In genomic region chr3:122793568-122794416, GRCh38 we compare ENCODE assay signal across 8 cellular contexts. TPM values are rescaled to one million over a fixed set of nuclear protein-coding genes. Genes with fewer than 3 reads are reported as not detected.
DNase-seq lines count a peak whose midpoint lies in the region; ATAC-seq and TF ChIP-seq lines count a peak whose summit lies in the region.

Gene HSPBAP1, minus strand, starts transcription at chr3:122793831. Its CDS starts 151 bp downstream, at chr3:122793680.

- H3K4me1 ChIP-seq in Panc1 (ENCODE audit: control insufficient read depth, insufficient read depth, low read length) = peaks cover 13% of the 10 kb centered on the region
- peaks cover 23% of the 10 kb centered on the region for H3K4me1 ChIP-seq in adipocyte (ENCODE audit: control insufficient read depth, insufficient read depth, low read length)

- peak within 1 kb of the TSS; percentile 89 for H3K9ac ChIP-seq in adipocyte (ENCODE audit: low read length)

- POLR2A ChIA-PET in Panc1 (lab: Charles Lee) = interaction anchor here (0.6 to 0.7 kb wide), 2 partner anchors 133 to 202 kb away, joined by 3 to 4 read pairs; no protein-coding TSS in a partner anchor

- intact Hi-C loops in Panc1 (cut with micrococcal nuclease; ENCODE audit: unreplicated experiment) = no loop called here
- intact Hi-C loops in left ventricle myocardium superior (cut with micrococcal nuclease) = no loop called here

- TF ChIP-seq CTCF in GM06990 (IDR thresholded peaks at IDR 0.05; ENCODE audit: insufficient read depth, low read length, poor library complexity, severe bottlenecking) (no peak), Panc1 (IDR thresholded peaks at IDR 0.05) (no peak)

- no peaks in the 10 kb centered on the region for H3K27me3 ChIP-seq in GM06990 (replicated peaks; ENCODE audit: control insufficient read depth, insufficient read depth, low read length)
- no peaks in the 10 kb centered on the region for H3K27me3 ChIP-seq in Panc1 (ENCODE audit: control insufficient read depth, insufficient read depth, low read length)
- H3K27me3 ChIP-seq in adipocyte (replicated peaks; ENCODE audit: control insufficient read depth, insufficient read depth, low read length) = no peaks in the 10 kb centered on the region

- peak; percentile 56 for ATAC-seq in HG02610 (IDR thresholded peaks at IDR 0.05; ENCODE audit: unreplicated experiment)
- ATAC-seq in Panc1 = peak; percentile 83
- peak; percentile 79 for ATAC-seq in left ventricle myocardium superior

- BruUV-seq in Panc1 (replicated peaks; lab: Mats Ljungman, UMichigan) = no TSS peak

- peak within 1 kb of the TSS; percentile 91 for H3K27ac ChIP-seq in Panc1 (ENCODE audit: low read length)

- in situ Hi-C loops in Panc1 (cut with HindIII; ENCODE audit: low pct_unique_long_range_greater_than_20kb, low sequenced_read_pairs) = no loop called here

- DNase-seq in GM06990 (ENCODE audit: extremely low read depth, insufficient read length) = peak; percentile 91
- peak; percentile 72 for DNase-seq in Panc1 (ENCODE audit: low read depth, low spot score)
- peak; percentile 94 for DNase-seq in adipocyte (ENCODE audit: low read depth)
- DNase-seq in left ventricle myocardium superior = peak; percentile 96
- peak; percentile 94 for DNase-seq in retina
- no peak for DNase-seq in NCI-H2196 treated with DMSO at 0.1 percent for 48 hours (lab: John Stamatoyannopoulos, UW; ENCODE audit: unreplicated experiment)
- DNase-seq in NCI-H1417 treated with DMSO at 0.1 percent for 48 hours (lab: John Stamatoyannopoulos, UW) = no peak

- H3K4me3 ChIP-seq in GM06990 (replicated peaks; ENCODE audit: low read depth, low read length) (peak within 1 kb of the TSS; percentile 89), Panc1 (ENCODE audit: low read depth in 2 of 2, low read length in 2 of 2) (peak within 1 kb of the TSS; percentile 76 to 95), adipocyte (ENCODE audit: low read length) (peak within 1 kb of the TSS; percentile 86)

- no peaks in the 10 kb centered on the region for H3K9me3 ChIP-seq in Panc1 (ENCODE audit: control insufficient read depth, insufficient read depth, low read depth, low read length)
- H3K9me3 ChIP-seq in adipocyte (ENCODE audit: control insufficient read depth, low read length) = no peaks in the 10 kb centered on the region

- CTCF ChIA-PET in Panc1 (lab: Charles Lee) = interaction anchor here (0.6 kb wide), 1 partner anchor 37 kb away, joined by 7 read pairs; no protein-coding TSS in a partner anchor

- H3K36me3 ChIP-seq in GM06990 (ENCODE audit: control insufficient read depth, insufficient read depth, low read length) = no peaks in the 10 kb centered on the region; the same call in 1 of the 2 replicates
- no peaks in the 10 kb centered on the region for H3K36me3 ChIP-seq in Panc1 (ENCODE audit: control insufficient read depth, insufficient read depth, low read length)
- no peaks in the 10 kb centered on the region for H3K36me3 ChIP-seq in adipocyte (ENCODE audit: control insufficient read depth, insufficient read depth, low read length, severe bottlenecking)

RNA-seq across cellular contexts. Expression of gene HSPBAP1, which starts in this region (rescaled TPM):
- total RNA-seq in Panc1 (2021; ENCODE audit: unreplicated experiment) = 10.8 TPM
- polyA plus RNA-seq in Panc1 (2012; ENCODE audit: insufficient read length) = 6.5 TPM
- 5.3 TPM for total RNA-seq in left ventricle myocardium superior

Comparison
In these comparisons a context has a peak if more than half of its experiments do, and no peak if none do; other contexts are left out.
1. DNase-seq: peak in GM06990 (single experiment), Panc1 (single experiment), adipocyte (single experiment), left ventricle myocardium superior (single experiment) and retina (single experiment); none in NCI-H2196 treated with DMSO at 0.1 percent for 48 hours (single experiment) and NCI-H1417 treated with DMSO at 0.1 percent for 48 hours (single experiment).
2. Peak in every context shown above with its lines, with median percentiles within 50 percentile points of each other: H3K4me3 ChIP-seq and ATAC-seq.